Comparison of ENCODE assay signal across 8 cellular contexts in genomic region chr20:25195014-25195961, GRCh38. TPM values are rescaled to one million over a fixed set of nuclear protein-coding genes. Genes with fewer than 3 reads are reported as not detected.
A peak's percentile ranks its signal among the peaks of the same experiment; 100 is the strongest.
DNase-seq lines count a peak whose midpoint lies in the region; ATAC-seq, FAIRE-seq and TF ChIP-seq lines count a peak whose summit lies in the region.

Gene ENTPD6 (plus strand): TSS chr20:25195712. CDS start chr20:25206537, 10,825 bp downstream.

- FAIRE-seq in HepG2 (lab: Jason Lieb, UNC), result no peak

- H3K36me3 ChIP-seq in BLaER1 treated with 17β-estradiol and CSF1 and Interleukin-3, amounts not matched to agents 10 nM and 100 nM, result no peaks in the 10 kb centered on the region; a peak in 1 of 22 replicates
- peaks cover 0 to 5% of the 10 kb centered on the region in 2 experiments; a peak in 3 of 5 replicates for H3K36me3 ChIP-seq in HepG2 (replicated peaks in 1 of 2; ENCODE audit: control insufficient read depth in 1 of 2, insufficient read depth in 2 of 2, low read length in 2 of 2)

- in situ Hi-C loops in HepG2 (cut with HindIII; ENCODE audit: extremely low pct_ligation_motif_present, low pct_unique_long_range_greater_than_20kb), result loop anchor here (5.0 kb wide), 1 partner anchor 203 kb away; the partner anchor contains the start of gene APMAP

- TF ChIP-seq RAD21 in HepG2 (CRISPR knock-in tag; IDR thresholded peaks at IDR 0.05), result peak; percentile 47

- DNase-seq in NCI-H526 (lab: John Stamatoyannopoulos, UW) (peak; percentile 81 to 96), dedifferentiated amniotic fluid mesenchymal stem cell (ENCODE audit: extremely low spot score) (peak; percentile 80), HepG2 (ENCODE audit: low spot score) (peak; percentile 90)
- DNase-seq in activated CD4-positive, alpha-beta T cell treated with anti-CD3 and anti-CD28 coated beads, Interleukin-2, amount 50 U/mL, for 1 hour, result peak; percentile 93
- peak; percentile 85 to 89 for DNase-seq in stimulated activated CD4-positive, alpha-beta T cell treated with anti-CD3 and anti-CD28 coated beads, Interleukin-2, amount 100 ng/mL, for 48 hours

- TSS peak; percentile 85 for BruUV-seq in HepG2 (replicated peaks; lab: Mats Ljungman, UMichigan)

- POLR2A ChIA-PET in HepG2 (lab: Yijun Ruan, JAX), result interaction anchor here (1.0 to 3.4 kb wide), 20 partner anchors 9 to 389 kb away, joined by 3 to 58 read pairs (median 4); partner anchors contain the start of genes GINS1 and PYGB

- H3K79me2 ChIP-seq in HepG2 (ENCODE audit: insufficient read depth, low read length), result peaks cover 39% of the 10 kb centered on the region

- ATAC-seq in GM19324 (IDR thresholded peaks at IDR 0.05; ENCODE audit: low FRiP score, unreplicated experiment) (peak; percentile 90), HG03460 (IDR thresholded peaks at IDR 0.05; ENCODE audit: unreplicated experiment) (peak; percentile 73), HepG2 (peak; percentile 81)

- TF ChIP-seq POLR2A in HepG2 (IDR thresholded peaks at IDR 0.05; ENCODE audit: insufficient read depth in 1 of 2, low read depth in 2 of 2, low read length in 2 of 2), result peak; percentile 89 to 97

- peak within 1 kb of the TSS; percentile 93 to 100 (median 98) for H3K4me2 ChIP-seq in BLaER1 treated with 17β-estradiol and CSF1 and Interleukin-3, amounts not matched to agents 10 nM and 100 nM
- H3K4me2 ChIP-seq in HepG2 (ENCODE audit: low read depth, low read length), result peak within 1 kb of the TSS; percentile 75

- peaks cover 36 to 48% (median 40%) of the 10 kb centered on the region in 10 experiments for H3K4me1 ChIP-seq in BLaER1 treated with 17β-estradiol and CSF1 and Interleukin-3, amounts not matched to agents 10 nM and 100 nM
- peaks cover 48% of the 10 kb centered on the region for H3K4me1 ChIP-seq in HepG2 (ENCODE audit: insufficient read depth, low read length)

- H3K9ac ChIP-seq in BLaER1 treated with 17β-estradiol and CSF1 and Interleukin-3, amounts not matched to agents 10 nM and 100 nM, result peak within 1 kb of the TSS; percentile 79 to 91 (median 86)
- H3K9ac ChIP-seq in HepG2 (ENCODE audit: insufficient read depth, low read depth, low read length), result peak within 1 kb of the TSS; percentile 92

- peaks cover 0 to 43% (median 31%) of the 10 kb centered on the region in 11 experiments; a peak in 19 of 22 replicates for H4K20me1 ChIP-seq in BLaER1 treated with 17β-estradiol and CSF1 and Interleukin-3, amounts not matched to agents 10 nM and 100 nM
- peaks cover 14% of the 10 kb centered on the region for H4K20me1 ChIP-seq in HepG2 (ENCODE audit: insufficient read depth, low read length)

- CTCF ChIA-PET in HepG2 (lab: Yijun Ruan, JAX; ENCODE audit: low intra/inter-chr PET ratio, low total read pairs), result no interaction called here

- no peak within 1 kb of the TSS for H2AFZ ChIP-seq in HepG2 (ENCODE audit: low read length)

- no peak for TF ChIP-seq EP300 in HepG2 (IDR thresholded peaks at IDR 0.05; ENCODE audit: low read depth in 2 of 2, low read length in 2 of 2)
- no peak; the same call in 1 of the 2 replicates for TF ChIP-seq EP300 in HepG2 (CRISPR knock-in tag; IDR thresholded peaks at IDR 0.05; ENCODE audit: borderline replicate concordance)

- TF ChIP-seq CTCF in HepG2 (CRISPR knock-in tag; IDR thresholded peaks at IDR 0.05), result peak; percentile 71

- H3K9me3 ChIP-seq in BLaER1 treated with 17β-estradiol and CSF1 and Interleukin-3, amounts not matched to agents 10 nM and 100 nM (replicated peaks in 1 of 11), result peaks cover 0 to 9% (median 7%) of the 10 kb centered on the region in 11 experiments; a peak in 17 of 22 replicates
- no peaks in the 10 kb centered on the region for H3K9me3 ChIP-seq in HepG2 (ENCODE audit: low read length)

- intact Hi-C loops in HepG2 (cut with micrococcal nuclease; ENCODE audit: unreplicated experiment), result loop anchor here (2.0 kb wide), 1 partner anchor 28 kb away; no protein-coding TSS in a partner anchor

- peak within 1 kb of the TSS; percentile 80 to 95 (median 90) for H3K4me3 ChIP-seq in BLaER1 treated with 17β-estradiol and CSF1 and Interleukin-3, amounts not matched to agents 10 nM and 100 nM
- H3K4me3 ChIP-seq in HepG2 (replicated peaks in 1 of 3; ENCODE audit: insufficient read depth in 1 of 3, low read depth in 2 of 3, low read length in 3 of 3), result peak within 1 kb of the TSS; percentile 82 to 97 (median 93)

- H3K27me3 ChIP-seq in BLaER1 treated with 17β-estradiol and CSF1 and Interleukin-3, amounts not matched to agents 10 nM and 100 nM, result no peaks in the 10 kb centered on the region
- H3K27me3 ChIP-seq in HepG2 (ENCODE audit: control insufficient read depth in 1 of 2, insufficient read depth in 2 of 2, low read length in 2 of 2), result peaks cover 2 to 8% of the 10 kb centered on the region in 2 experiments; a peak in 1 of 5 replicates

- peak within 1 kb of the TSS; percentile 65 to 85 (median 80) for H3K27ac ChIP-seq in BLaER1 treated with 17β-estradiol and CSF1 and Interleukin-3, amounts not matched to agents 10 nM and 100 nM
- peak within 1 kb of the TSS; percentile 67 for H3K27ac ChIP-seq in HepG2 (ENCODE audit: extremely low read length, insufficient read depth, low read length)

- 11% methylated on average over 44 of the region's 75 CpGs for WGBS in HepG2 (ENCODE audit: low lambda C conversion rate)

TF ChIP-seq in HepG2, 621 proteins besides CTCF, POLR2A, EP300 and RAD21 (continues in another document):
- TF ChIP-seq SNAPC5 (CRISPR knock-in tag; IDR thresholded peaks at IDR 0.05; ENCODE audit: borderline replicate concordance) (no peak), ZSCAN21 (CRISPR knock-in tag; IDR thresholded peaks at IDR 0.05; ENCODE audit: borderline replicate concordance) (peak; percentile 64), ESRRA (CRISPR knock-in tag; IDR thresholded peaks at IDR 0.05; ENCODE audit: low read depth) (peak; percentile 71), SNAPC2 (CRISPR knock-in tag; IDR thresholded peaks at IDR 0.05) (no peak; the same call in 1 of the 2 replicates), KDM5A (IDR thresholded peaks at IDR 0.05; ENCODE audit: borderline replicate concordance, low read length) (peak; percentile 68; the same call in 1 of the 2 replicates), ATF2 (CRISPR knock-in tag; IDR thresholded peaks at IDR 0.05) (peak; percentile 40; the same call in 1 of the 2 replicates), ZFY (CRISPR knock-in tag; IDR thresholded peaks at IDR 0.05) (peak; percentile 96), ZFP41 (CRISPR knock-in tag; IDR thresholded peaks at IDR 0.05; ENCODE audit: borderline replicate concordance) (peak; percentile 34; the same call in 1 of the 2 replicates), KAT7 (CRISPR knock-in tag; IDR thresholded peaks at IDR 0.05; ENCODE audit: borderline replicate concordance) (peak; percentile 30), MEIS1 (CRISPR knock-in tag; IDR thresholded peaks at IDR 0.05; ENCODE audit: borderline replicate concordance) (peak; percentile 84), ZNF3 (CRISPR knock-in tag; IDR thresholded peaks at IDR 0.05) (no peak), RFXANK (CRISPR knock-in tag; IDR thresholded peaks at IDR 0.05) (peak; percentile 45; the same call in 1 of the 2 replicates), ZNF333 (CRISPR knock-in tag; IDR thresholded peaks at IDR 0.05; ENCODE audit: borderline replicate concordance) (peak; percentile 79; the same call in 1 of the 2 replicates), GATA4 (IDR thresholded peaks at IDR 0.05; ENCODE audit: borderline replicate concordance, low read depth) (peak; percentile 82)

RNA-seq across cellular contexts. Expression of gene ENTPD6, which starts in this region (rescaled TPM):
- total RNA-seq in HepG2 (2016; rRNA removed; fragmentation: Illumina TruSeq; extraction: Trizol), result 98.4 and 164 TPM in 2 replicates
- 67.6 and 72.5 TPM in 2 replicates for total RNA-seq in HepG2 (2016; cell fraction: cytosol; rRNA removed; fragmentation: Illumina TruSeq; extraction: Trizol; ENCODE audit: low read depth)
- total RNA-seq in HepG2 (2016; cell fraction: insoluble cytoplasmic fraction; rRNA removed; fragmentation: Illumina TruSeq; extraction: Trizol), result 90.5 and 177 TPM in 2 replicates
- 139 and 152 TPM in 2 replicates for total RNA-seq in HepG2 (2016; cell fraction: membrane; rRNA removed; fragmentation: Illumina TruSeq; extraction: Trizol)
- 149 and 161 TPM in 2 replicates for total RNA-seq in HepG2 (2016; cell fraction: nucleus; rRNA removed; fragmentation: Illumina TruSeq; extraction: Trizol)
- polyA plus RNA-seq in HepG2 (2011; rRNA removed), result 172 and 221 TPM in 2 replicates
- polyA plus RNA-seq in HepG2 (2011; cell fraction: cytosol; rRNA removed), result 185 and 213 TPM in 2 replicates
- 538 and 633 TPM in 2 replicates for polyA plus RNA-seq in HepG2 (2011; cell fraction: nucleus; rRNA removed)
- 90.9 and 112 TPM in 2 replicates for polyA plus RNA-seq in HepG2 (2012)
- 59.4 and 67.7 TPM in 2 replicates for polyA plus RNA-seq in HepG2 (2016; cell fraction: cytosol; fragmentation: Illumina TruSeq; extraction: Trizol; ENCODE audit: low read depth)
- polyA plus RNA-seq in HepG2 (2016; cell fraction: insoluble cytoplasmic fraction; fragmentation: Illumina TruSeq; extraction: Trizol; ENCODE audit: low read depth), result 85.6 and 91.9 TPM in 2 replicates
- 104 and 119 TPM in 2 replicates for polyA plus RNA-seq in HepG2 (2016; cell fraction: membrane; fragmentation: Illumina TruSeq; extraction: Trizol; ENCODE audit: low read depth)
- 320 and 321 TPM in 2 replicates for polyA plus RNA-seq in HepG2 (2016; cell fraction: nucleus; fragmentation: Illumina TruSeq; extraction: Trizol; ENCODE audit: insufficient read depth, low read depth)
- polyA minus RNA-seq in HepG2 (2011; rRNA and poly(A)+ RNA removed; ENCODE audit: low replicate concordance), result 25.3 and 228 TPM in 2 replicates
- polyA minus RNA-seq in HepG2 (2011; cell fraction: cytosol; rRNA and poly(A)+ RNA removed), result 56.6 and 60.3 TPM in 2 replicates
- 98.2 and 106 TPM in 2 replicates for polyA minus RNA-seq in HepG2 (2011; cell fraction: nucleus; rRNA and poly(A)+ RNA removed)

Comparison
In these comparisons a context has a peak if more than half of its experiments do, and no peak if none do; other contexts are left out.
1. Peak in every context shown above with its lines: DNase-seq, ATAC-seq, H3K4me3 ChIP-seq and H3K27ac ChIP-seq.